ENCODE assay signal across 8 cellular contexts in genomic region chr4:37976991-37977470, GRCh38. TPM values are rescaled to one million over a fixed set of nuclear protein-coding genes. Genes with fewer than 3 reads are reported as not detected.
DNase-seq lines count a peak whose midpoint lies in the region; ATAC-seq, FAIRE-seq and TF ChIP-seq lines count a peak whose summit lies in the region.

No MANE protein-coding gene starts in this region.

- 3 to 24% (median 9%) methylated on average over 10 to 48 of the region's 50 CpGs for WGBS in heart left ventricle, 4 donors

- DNase-seq in GM23338 (ENCODE audit: low spot score) (peak; percentile 85), LHCN-M2 (ENCODE audit: low read depth) (peak; percentile 71), SW 1271 (lab: John Stamatoyannopoulos, UW) (peak; percentile 21 to 67), heart left ventricle (peak; percentile 89 to 94 (median 89)), progenitor cell of endocrine pancreas (ENCODE audit: low spot score, unreplicated experiment) (peak; percentile 79), urothelium cell line (ENCODE audit: low spot score) (peak; percentile 94)
- DNase-seq in activated naive CD8-positive, alpha-beta T cell treated with anti-CD3 and anti-CD28 coated beads, Interleukin-2, amount 50 U/mL, for 24 hours: peak; percentile 83

- TF ChIP-seq CTCF in GM23338 (conservative IDR thresholded peaks at IDR 0.05; ENCODE audit: low read depth in 2 of 2) (peak in 1 of 2 experiments; percentile 61; a peak in 2 of 4 replicates), heart left ventricle (IDR thresholded peaks at IDR 0.05) (peak in 5 of 12 donors; percentile 10 to 43 (median 30)), progenitor cell of endocrine pancreas (IDR thresholded peaks at IDR 0.05; ENCODE audit: unreplicated experiment) (peak; percentile 35)

- H3K27ac ChIP-seq in GM23338 (ENCODE audit: low read depth): peak overlapping the region; percentile 96
- H3K27ac ChIP-seq in heart left ventricle: peak overlapping the region; percentile 91 to 99 (median 98)

- H3K9me2 ChIP-seq in GM23338 (ENCODE audit: insufficient read depth): no peaks in the 10 kb centered on the region

- H3K4me3 ChIP-seq in GM23338 (peak overlapping the region; percentile 74), heart left ventricle (peak overlapping the region; percentile 82 to 97 (median 92))

- H4K20me1 ChIP-seq in GM23338 (replicated peaks; ENCODE audit: insufficient read depth): peaks cover 7% of the 10 kb centered on the region; the same call in 1 of the 2 replicates

- peaks cover 8% of the 10 kb centered on the region for H3F3A ChIP-seq in GM23338 (replicated peaks; ENCODE audit: low read depth)

- H3K27ac Mint-ChIP-seq in GM23338 (peak overlapping the region; percentile 79), progenitor cell of endocrine pancreas (peak overlapping the region; percentile 69)
- H3K27ac Mint-ChIP-seq in activated naive CD8-positive, alpha-beta T cell treated with anti-CD3 and anti-CD28 coated beads, Interleukin-2, amount 50 U/mL, for 24 hours: peak overlapping the region; percentile 42

- H3K9me3 ChIP-seq in ES-I3 (ENCODE audit: control insufficient read depth, insufficient read depth, low read length) (no peaks in the 10 kb centered on the region), heart left ventricle (no peaks in the 10 kb centered on the region)

- H3K27me3 ChIP-seq in GM23338 (ENCODE audit: insufficient read depth): no peaks in the 10 kb centered on the region
- no peaks in the 10 kb centered on the region for H3K27me3 ChIP-seq in heart left ventricle

- peaks cover 45% of the 10 kb centered on the region for H3K79me2 ChIP-seq in GM23338 (replicated peaks; ENCODE audit: insufficient read depth)

- peak overlapping the region; percentile 85 for H3K4me2 ChIP-seq in GM23338

- no peak for TF ChIP-seq POLR2A in heart left ventricle (IDR thresholded peaks at IDR 0.05)

- H3K4me3 Mint-ChIP-seq in GM23338 (peak overlapping the region; percentile 76), progenitor cell of endocrine pancreas (ENCODE audit: low read depth) (peak overlapping the region; percentile 77)
- peak overlapping the region; percentile 83 for H3K4me3 Mint-ChIP-seq in activated naive CD8-positive, alpha-beta T cell treated with anti-CD3 and anti-CD28 coated beads, Interleukin-2, amount 50 U/mL, for 24 hours

- H3K4me1 ChIP-seq in ES-I3 (ENCODE audit: insufficient read depth, low read length) (peaks cover 22% of the 10 kb centered on the region), GM23338 (ENCODE audit: insufficient read depth) (peaks cover 43% of the 10 kb centered on the region), heart left ventricle (peaks cover 0 to 53% (median 26%) of the 10 kb centered on the region in 12 donors)

- peak; percentile 13 for FAIRE-seq in urothelium cell line (lab: Jason Lieb, UNC)

- ATAC-seq in GM23338 (peak; percentile 84), heart left ventricle (peak; percentile 60 to 89 (median 86))
- peak; percentile 80 for ATAC-seq in activated naive CD8-positive, alpha-beta T cell treated with anti-CD3 and anti-CD28 coated beads, Interleukin-2, amount 50 U/mL, for 24 hours

- H3K4me1 Mint-ChIP-seq in GM23338 (peaks cover 41% of the 10 kb centered on the region), progenitor cell of endocrine pancreas (ENCODE audit: low read depth) (peaks cover 20% of the 10 kb centered on the region)
- H3K4me1 Mint-ChIP-seq in activated naive CD8-positive, alpha-beta T cell treated with anti-CD3 and anti-CD28 coated beads, Interleukin-2, amount 50 U/mL, for 24 hours: peaks cover 52% of the 10 kb centered on the region

- intact Hi-C loops in heart left ventricle (cut with DNase I): loop anchor here in 9 of 10 donors (2.0 to 10.0 kb wide), 13 partner anchors 55 to 292 kb away; partner anchors contain the start of genes PGM2 (in 6 of the 9), TBC1D1 (in 5 of the 9) and RELL1 (in 1 of the 9)

- H3K27me3 Mint-ChIP-seq in GM23338 (ENCODE audit: insufficient read depth, low read depth, poor library complexity): peaks cover 15% of the 10 kb centered on the region
- H3K27me3 Mint-ChIP-seq in activated naive CD8-positive, alpha-beta T cell treated with anti-CD3 and anti-CD28 coated beads, Interleukin-2, amount 50 U/mL, for 24 hours: no peaks in the 10 kb centered on the region
- H3K27me3 Mint-ChIP-seq in progenitor cell of endocrine pancreas: no peaks in the 10 kb centered on the region

- H3K36me3 ChIP-seq in ES-I3 (ENCODE audit: insufficient read depth, low read length) (no peaks in the 10 kb centered on the region), GM23338 (ENCODE audit: insufficient read depth) (no peaks in the 10 kb centered on the region), heart left ventricle (no peaks in the 10 kb centered on the region)

- H2AFZ ChIP-seq in GM23338: peak overlapping the region; percentile 23; the same call in 1 of the 2 replicates

- H3K36me3 Mint-ChIP-seq in GM23338 (ENCODE audit: low read depth) (no peaks in the 10 kb centered on the region), progenitor cell of endocrine pancreas (ENCODE audit: insufficient read depth) (peaks cover 1% of the 10 kb centered on the region)
- peaks cover 2% of the 10 kb centered on the region for H3K36me3 Mint-ChIP-seq in activated naive CD8-positive, alpha-beta T cell treated with anti-CD3 and anti-CD28 coated beads, Interleukin-2, amount 50 U/mL, for 24 hours (ENCODE audit: low read depth)

- H3K9ac ChIP-seq in ES-I3 (ENCODE audit: low read depth, low read length): peak overlapping the region; percentile 66

- H3K9me3 Mint-ChIP-seq in GM23338 (peaks cover 6% of the 10 kb centered on the region; the same call in 2 of the 3 replicates), progenitor cell of endocrine pancreas (ENCODE audit: low read depth) (no peaks in the 10 kb centered on the region)
- no peaks in the 10 kb centered on the region for H3K9me3 Mint-ChIP-seq in activated naive CD8-positive, alpha-beta T cell treated with anti-CD3 and anti-CD28 coated beads, Interleukin-2, amount 50 U/mL, for 24 hours

TF ChIP-seq in GM23338, 12 proteins besides CTCF, POLR2A, EP300 and RAD21 (continues in another document):
- TF ChIP-seq NANOG (IDR thresholded peaks at IDR 0.05; ENCODE audit: borderline replicate concordance) (no peak), ZNF331 (CRISPR knock-in tag; IDR thresholded peaks at IDR 0.05; ENCODE audit: low read depth) (no peak), STAT1 (IDR thresholded peaks at IDR 0.05; ENCODE audit: unreplicated experiment) (no peak), EZH2 (IDR thresholded peaks at IDR 0.05; ENCODE audit: low read depth, unreplicated experiment) (no peak), REST (IDR thresholded peaks at IDR 0.05; ENCODE audit: unreplicated experiment) (no peak), POLR2AphosphoS5 (IDR thresholded peaks at IDR 0.05; ENCODE audit: low read depth) (peak; percentile 50), ETS1 (IDR thresholded peaks at IDR 0.05) (no peak)

RNA-seq across cellular contexts. Expression of gene PTTG2, which starts 16.8 kb away (rescaled TPM):
- not detected in 2 replicates for total RNA-seq in GM23338 (2014; rRNA removed; shearing (Covaris generic))
- 1.1 TPM in 1 of 2 replicates, not detected in the other for polyA plus RNA-seq in GM23338 (2016; fragmentation: Nextera tagmentation; extraction: Ambion mirVana)
- not detected in 2 replicates for total RNA-seq in LHCN-M2 (2014; rRNA removed)
- polyA plus RNA-seq in LHCN-M2 (2012): not detected
- total RNA-seq in heart left ventricle: 1 to 10 TPM in 4 of 9 donors, under 1 TPM in 2, not detected in 3; 0.48 to 2.3 (median 1.0) TPM
- polyA plus RNA-seq in heart left ventricle: 1 to 10 TPM in 1 of 2 donors, under 1 TPM in 1; 0.88 to 1.2 TPM
- total RNA-seq in progenitor cell of endocrine pancreas: not detected in 2 replicates

Comparison
In these comparisons a context has a peak if more than half of its experiments do, and no peak if none do; other contexts are left out.
1. Peak in every context shown above with its lines: DNase-seq, ATAC-seq, H3K4me3 ChIP-seq and H3K27ac ChIP-seq.
2. DNase-seq: peak in every context shown above with its lines; median percentile 94 in urothelium cell line; 89 in heart left ventricle; 85 in GM23338; 83 in activated naive CD8-positive, alpha-beta T cell treated with anti-CD3 and anti-CD28 coated beads, Interleukin-2, amount 50 U/mL, for 24 hours; 79 in progenitor cell of endocrine pancreas; 71 in LHCN-M2; 44 in SW 1271.